ENCODE assay signal across 26 cellular contexts in the genomic region with DNA sequence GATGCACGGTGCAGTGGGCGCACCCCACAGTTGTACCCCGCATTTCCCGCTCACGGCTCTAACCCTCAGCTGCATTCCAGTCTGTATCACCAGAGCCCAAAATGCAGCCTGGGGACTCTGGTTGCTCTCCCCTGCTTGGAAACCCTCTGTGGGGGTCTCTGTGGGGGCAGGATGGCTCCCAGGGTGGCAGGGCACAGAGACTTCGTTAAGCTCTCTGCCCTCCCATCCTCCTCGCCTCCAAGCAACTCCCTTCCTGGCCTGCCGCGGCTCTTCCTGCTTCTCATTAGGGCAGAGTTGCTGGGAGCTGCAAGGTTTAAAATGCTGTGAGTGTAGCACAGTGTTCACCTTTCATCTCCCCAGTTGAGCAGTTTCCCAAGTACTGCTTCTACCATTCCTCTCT.
A peak's percentile ranks its signal among the peaks of the same experiment; 100 is the strongest.
DNase-seq lines count a peak whose midpoint lies in the region; ATAC-seq, FAIRE-seq and TF ChIP-seq lines count a peak whose summit lies in the region.
"Had no signal": no experiment of that assay in that cellular context is flagged by ENCODE, and none has a peak within 500 bp of the region (broad histone marks: within the 10 kb centered on the region; RNA-seq: fewer than 3 reads in every experiment).

No MANE protein-coding gene starts in this region.

- H3K27ac ChIP-seq in left ventricle myocardium inferior (replicated peaks) (peak overlapping the region; percentile 36), heart right ventricle (peak overlapping the region in 2 of 10 donors; percentile 9 to 33), H1 (ENCODE audit: low read depth, low read length) (no peak overlapping the region), neural progenitor cell (no peak overlapping the region), tibial nerve (no peak overlapping the region), small intestine (ENCODE audit: low read depth in 1 of 2, low read length in 1 of 2) (no peak overlapping the region)
- H3K27ac ChIP-seq: brain microvascular endothelial cell, HL-60, left lung, right atrium auricular region, SK-N-MC, upper lobe of left lung had no signal

- no peaks in the 10 kb centered on the region for H3K9me3 ChIP-seq in left ventricle myocardium inferior (replicated peaks)
- H3K9me3 ChIP-seq in heart right ventricle, result peaks cover 0 to 3% (median 0%) of the 10 kb centered on the region in 11 donors
- no peaks in the 10 kb centered on the region for H3K9me3 ChIP-seq in H1 (ENCODE audit: insufficient read depth in 2 of 2, low read depth in 1 of 2, low read length in 1 of 2)
- H3K9me3 ChIP-seq in neural progenitor cell (ENCODE audit: low read depth), result no peaks in the 10 kb centered on the region
- H3K9me3 ChIP-seq in tibial nerve, result no peaks in the 10 kb centered on the region
- no peaks in the 10 kb centered on the region for H3K9me3 ChIP-seq in small intestine (ENCODE audit: control insufficient read depth, low read depth)
- H3K9me3 ChIP-seq: left lung, right atrium auricular region, upper lobe of left lung had no signal

- H3K79me1 ChIP-seq in H1 (ENCODE audit: low read depth, low read length), result no peaks in the 10 kb centered on the region

- TF ChIP-seq EP300 in H1 (IDR thresholded peaks at IDR 0.05; ENCODE audit: borderline replicate concordance in 1 of 2, low read depth in 2 of 2, low read length in 2 of 2), result no peak
- TF ChIP-seq EP300 in tibial nerve (IDR thresholded peaks at IDR 0.05), result no peak

- no peak overlapping the region for H3K56ac ChIP-seq in H1 (replicated peaks; ENCODE audit: insufficient read length, low read depth, low read length)

- no peak overlapping the region for H4K5ac ChIP-seq in H1 (ENCODE audit: insufficient read length, low read depth, low read length)

- POLR2A ChIA-PET in H1 (lab: Charles Lee; ENCODE audit: partially characterized antibody), result no interaction called here

- H3K4me1 ChIP-seq in left ventricle myocardium inferior, result peaks cover 24% of the 10 kb centered on the region
- H3K4me1 ChIP-seq in heart right ventricle, result peaks cover 0 to 20% (median 7%) of the 10 kb centered on the region in 9 donors
- H3K4me1 ChIP-seq in H1 (replicated peaks in 1 of 4; ENCODE audit: control insufficient read depth in 3 of 4, insufficient read depth in 4 of 4, low read length in 3 of 4), result peaks cover 5 to 17% (median 8%) of the 10 kb centered on the region in 4 experiments
- H3K4me1 ChIP-seq in neural progenitor cell, result peaks cover 25% of the 10 kb centered on the region
- H3K4me1 ChIP-seq in tibial nerve, result peaks cover 0 to 20% (median 6%) of the 10 kb centered on the region in 4 donors
- H3K4me1 ChIP-seq in small intestine (ENCODE audit: control insufficient read depth in 2 of 2, insufficient read depth in 1 of 2, low read depth in 1 of 2, low read length in 1 of 2), result no peaks in the 10 kb centered on the region

- H3K23me2 ChIP-seq in H1 (ENCODE audit: low read depth, low read length), result peaks cover 6% of the 10 kb centered on the region; the same call in 1 of the 2 replicates

- H3K27ac Mint-ChIP-seq in neural progenitor cell, result peak overlapping the region; percentile 57
- H3K27ac Mint-ChIP-seq: activated naive CD8-positive, alpha-beta T cell treated with anti-CD3 and anti-CD28 coated beads, Interleukin-2, amount 50 U/mL, for 24 hours; dendritic cell treated with granulocyte-macrophage colony-stimulating factor and Interleukin-4, amounts not matched to agents 40 ng/mL and 50 ng/mL, for 4 days; stimulated activated naive CD8-positive, alpha-beta T cell treated with anti-CD3 and anti-CD28 coated beads, Interleukin-15, Interleukin-2, amounts not matched to agents 100 ng/mL and 50 ng/mL, for 24 hours had no signal

- no peak overlapping the region for H2BK120ac ChIP-seq in H1 (replicated peaks; ENCODE audit: low read depth, low read length)

- no peaks in the 10 kb centered on the region for H3K36me3 Mint-ChIP-seq in neural progenitor cell

- H3K23ac ChIP-seq in H1 (ENCODE audit: insufficient read length), result no peak overlapping the region

- no peak overlapping the region for H2AK5ac ChIP-seq in H1 (ENCODE audit: low read depth, low read length)

- H2BK12ac ChIP-seq in H1 (ENCODE audit: low read depth, low read length), result 0 out of 2 replicates have a peak overlapping the region, but pooled peaks have one; percentile 77

- no peak for DNase-seq in left ventricle myocardium inferior
- DNase-seq in heart right ventricle, result no peak
- no peak for DNase-seq in H1 (ENCODE audit: low read depth in 1 of 2, low spot score in 2 of 2)
- DNase-seq in neural progenitor cell (ENCODE audit: low spot score), result no peak
- DNase-seq in tibial nerve (ENCODE audit: low spot score in 2 of 2), result no peak
- DNase-seq in small intestine, result no peak
- DNase-seq in NCI-H2227 treated with DMSO at 0.1 percent for 48 hours (lab: John Stamatoyannopoulos, UW), result no peak
- DNase-seq in NCI-H1436 (lab: John Stamatoyannopoulos, UW), result no peak
- DNase-seq: activated CD4-positive, alpha-beta T cell treated with anti-CD3 and anti-CD28 coated beads, Interleukin-2, amount 50 U/mL, for 48 hours; activated effector memory CD4-positive, alpha-beta T cell treated with Interleukin-2 at 50 U/mL for 16 hours; activated naive CD8-positive, alpha-beta T cell treated with anti-CD3 and anti-CD28 coated beads, Interleukin-2, amount 50 U/mL, for 24 hours; brain microvascular endothelial cell; DMS 273 treated with DMSO at 0.1 percent for 48 hours; NCI-H1417; NCI-H510A treated with DMSO at 0.1 percent for 48 hours; RPMI8226; stimulated activated CD4-positive, alpha-beta T cell treated with anti-CD3 and anti-CD28 coated beads, Interleukin-4, amount 100 ng/mL, for 4 hours; upper lobe of left lung had no signal

- no peak for FAIRE-seq in H1 (lab: Jason Lieb, UNC)
- no peak for FAIRE-seq in small intestine (lab: Jason Lieb, UNC)
- FAIRE-seq: endothelial cell of umbilical vein, HepG2 had no signal

- peaks cover 24% of the 10 kb centered on the region for H3K27me3 Mint-ChIP-seq in neural progenitor cell (ENCODE audit: insufficient read depth, low read depth)

- H3K36me3 ChIP-seq in left ventricle myocardium inferior (no peaks in the 10 kb centered on the region), heart right ventricle (no peaks in the 10 kb centered on the region), H1 (ENCODE audit: control insufficient read depth in 2 of 4, insufficient read depth in 4 of 4, low read length in 3 of 4) (no peaks in the 10 kb centered on the region), neural progenitor cell (no peaks in the 10 kb centered on the region), tibial nerve (no peaks in the 10 kb centered on the region), small intestine (ENCODE audit: control insufficient read depth in 2 of 2, insufficient read depth in 2 of 2, low read length in 2 of 2) (no peaks in the 10 kb centered on the region)
- H3K36me3 ChIP-seq: brain microvascular endothelial cell, left lung, right atrium auricular region, upper lobe of left lung had no signal

- intact Hi-C loops in left ventricle myocardium inferior (cut with micrococcal nuclease), result no loop called here
- intact Hi-C loops in heart right ventricle (cut with DNase I), result no loop called here

- H2BK5ac ChIP-seq in H1 (ENCODE audit: low read depth, low read length), result no peak overlapping the region

- H3K4me1 Mint-ChIP-seq in neural progenitor cell, result peaks cover 79% of the 10 kb centered on the region

- TF ChIP-seq POLR2A in H1 (IDR thresholded peaks at IDR 0.05; ENCODE audit: control extremely low read depth in 1 of 2, low read depth in 2 of 2, low read length in 2 of 2), result no peak
- no peak for TF ChIP-seq POLR2A in tibial nerve (IDR thresholded peaks at IDR 0.05)

- no peak overlapping the region for H3K14ac ChIP-seq in H1 (ENCODE audit: insufficient read length)

- H3F3A ChIP-seq in neural progenitor cell (ENCODE audit: low read depth), result peaks cover 32% of the 10 kb centered on the region

- no peak overlapping the region for H2AFZ ChIP-seq in H1 (ENCODE audit: low read length)
- peak overlapping the region; percentile 54 for H2AFZ ChIP-seq in neural progenitor cell (replicated peaks)

- no peak overlapping the region for H2BK15ac ChIP-seq in H1 (ENCODE audit: low read length)

- CTCF ChIA-PET in H1 (lab: Charles Lee; ENCODE audit: partially characterized antibody), result interaction anchor here (0.9 to 2.0 kb wide), 8 partner anchors 12 to 293 kb away, joined by 3 to 6 read pairs (median 3); no protein-coding TSS in a partner anchor

- H3K4me3 ChIP-seq in left ventricle myocardium inferior (no peak overlapping the region), heart right ventricle (no peak overlapping the region), H1 (ENCODE audit: extremely low read depth in 1 of 4, insufficient read depth in 2 of 4, low read depth in 3 of 4, low read length in 4 of 4) (no peak overlapping the region), neural progenitor cell (no peak overlapping the region), tibial nerve (no peak overlapping the region), small intestine (ENCODE audit: low read depth in 1 of 2, low read length in 2 of 2) (no peak overlapping the region)
- H3K4me3 ChIP-seq: left lung, right atrium auricular region, SK-N-MC, upper lobe of left lung had no signal

- H3K4ac ChIP-seq in H1 (replicated peaks; ENCODE audit: insufficient read length, low read depth, low read length), result no peak overlapping the region

- TF ChIP-seq RAD21 in H1 (IDR thresholded peaks at IDR 0.05 in 1 of 2, conservative IDR thresholded peaks at IDR 0.05 in 1 of 2; ENCODE audit: low read depth in 2 of 2, low read length in 2 of 2), result no peak

- no peaks in the 10 kb centered on the region for H3K79me2 ChIP-seq in H1 (ENCODE audit: control insufficient read depth in 1 of 2, insufficient read depth in 2 of 2, low read length in 2 of 2)
- H3K79me2 ChIP-seq in neural progenitor cell (ENCODE audit: low read depth), result no peaks in the 10 kb centered on the region

- TF ChIP-seq CTCF in left ventricle myocardium inferior (IDR thresholded peaks at IDR 0.05; ENCODE audit: borderline replicate concordance) (no peak), heart right ventricle (IDR thresholded peaks at IDR 0.05) (no peak), H1 (IDR thresholded peaks at IDR 0.05; ENCODE audit: control extremely low read depth in 1 of 3, insufficient read depth in 1 of 3, low read depth in 1 of 3, low read length in 3 of 3) (no peak), neural progenitor cell (IDR thresholded peaks at IDR 0.05) (no peak), tibial nerve (IDR thresholded peaks at IDR 0.05) (no peak)

- H2BK20ac ChIP-seq in H1 (ENCODE audit: low read length), result no peak overlapping the region; the same call in 1 of the 2 replicates

- no peak overlapping the region for H3K9ac ChIP-seq in H1 (replicated peaks in 1 of 4; ENCODE audit: extremely low read depth in 1 of 4, low read depth in 3 of 4, low read length in 3 of 4)
- H3K9ac ChIP-seq in neural progenitor cell, result no peak overlapping the region

- H3K27me3 ChIP-seq in left ventricle myocardium inferior (ENCODE audit: low read depth) (peaks cover 4% of the 10 kb centered on the region), heart right ventricle (peaks cover 0 to 16% (median 0%) of the 10 kb centered on the region in 7 donors), H1 (replicated peaks in 1 of 4; ENCODE audit: control insufficient read depth in 3 of 4, extremely low read depth in 1 of 4, insufficient read depth in 3 of 4, low read length in 3 of 4) (peaks cover 11 to 27% (median 20%) of the 10 kb centered on the region in 4 experiments; a peak in 6 of 7 replicates), neural progenitor cell (peaks cover 21% of the 10 kb centered on the region), tibial nerve (no peaks in the 10 kb centered on the region), small intestine (ENCODE audit: control insufficient read depth in 2 of 2, insufficient read depth in 2 of 2, low read length in 2 of 2) (no peaks in the 10 kb centered on the region)
- H3K27me3 ChIP-seq: brain microvascular endothelial cell, right atrium auricular region had no signal

- H3K4me3 Mint-ChIP-seq in neural progenitor cell, result no peak overlapping the region
- H3K4me3 Mint-ChIP-seq: activated naive CD8-positive, alpha-beta T cell treated with anti-CD3 and anti-CD28 coated beads, Interleukin-2, amount 50 U/mL, for 24 hours; dendritic cell treated with granulocyte-macrophage colony-stimulating factor and Interleukin-4, amounts not matched to agents 40 ng/mL and 50 ng/mL, for 4 days; stimulated activated naive CD8-positive, alpha-beta T cell treated with anti-CD3 and anti-CD28 coated beads, Interleukin-15, Interleukin-2, amounts not matched to agents 100 ng/mL and 50 ng/mL, for 24 hours had no signal

- H4K8ac ChIP-seq in H1 (ENCODE audit: extremely low read depth, insufficient read depth, low read length), result peak overlapping the region; percentile 26

- H4K91ac ChIP-seq in H1 (replicated peaks; ENCODE audit: insufficient read length, low read length), result no peak overlapping the region

- 61 to 63% methylated on average over 9 of the region's 9 CpGs for WGBS in heart right ventricle, 2 donors
- 66% methylated on average over 9 of the region's 9 CpGs; no CpG with 5 or more reads in 1 of the 2 experiments for WGBS in H1 (ENCODE audit: extremely low coverage in 1 of 2, insufficient coverage in 1 of 2, insufficient read length in 1 of 2, insufficient replicate concordance in 2 of 2, low coverage in 1 of 2, low lambda C conversion rate in 2 of 2, missing lambda C conversion rate in 1 of 2), 2 experiments
- WGBS in tibial nerve, 2 donors, result 48 to 56% methylated on average over 9 of the region's 9 CpGs
- 50 to 65% (median 56%) methylated on average over 9 of the region's 9 CpGs for WGBS in small intestine, 3 donors

- H4K20me1 ChIP-seq in H1 (replicated peaks in 1 of 2; ENCODE audit: control insufficient read depth in 1 of 2, insufficient read depth in 2 of 2, low read length in 2 of 2) (peaks cover 0 to 3% of the 10 kb centered on the region in 2 experiments), neural progenitor cell (ENCODE audit: low read depth) (no peaks in the 10 kb centered on the region)

- no peak for ATAC-seq in heart right ventricle
- ATAC-seq: left lung had no signal

- peaks cover 7% of the 10 kb centered on the region for H3K9me3 Mint-ChIP-seq in neural progenitor cell
- H3K9me3 Mint-ChIP-seq: activated naive CD8-positive, alpha-beta T cell treated with anti-CD3 and anti-CD28 coated beads, Interleukin-2, amount 50 U/mL, for 24 hours; dendritic cell treated with granulocyte-macrophage colony-stimulating factor and Interleukin-4, amounts not matched to agents 40 ng/mL and 50 ng/mL, for 4 days; stimulated activated naive CD8-positive, alpha-beta T cell treated with anti-CD3 and anti-CD28 coated beads, Interleukin-15, Interleukin-2, amounts not matched to agents 100 ng/mL and 50 ng/mL, for 24 hours had no signal

- H3K4me2 ChIP-seq in H1 (ENCODE audit: insufficient read depth in 1 of 2, low read depth in 2 of 2, low read length in 2 of 2) (no peak overlapping the region), neural progenitor cell (no peak overlapping the region)

- H3K18ac ChIP-seq in H1 (ENCODE audit: extremely low read depth, low read length), result no peak overlapping the region
